In genomic region chr4:165016971-165017370, GRCh38 we compare ENCODE assay signal across 11 cellular contexts. TPM values are rescaled to one million over a fixed set of nuclear protein-coding genes. Genes with fewer than 3 reads are reported as not detected.
DNase-seq lines count a peak whose midpoint lies in the region; ATAC-seq and TF ChIP-seq lines count a peak whose summit lies in the region.
"Had no signal": no experiment of that assay in that cellular context is flagged by ENCODE, and none has a peak within 500 bp of the region (broad histone marks: within the 10 kb centered on the region; RNA-seq: fewer than 3 reads in every experiment).

No MANE protein-coding gene starts in this region.

- no peaks in the 10 kb centered on the region for H3K9me3 ChIP-seq in GM23248 (ENCODE audit: low read depth)
- H3K9me3 ChIP-seq in RWPE2 (ENCODE audit: severe bottlenecking) = no peaks in the 10 kb centered on the region

- 36 to 39% methylated on average over 5 of the region's 5 CpGs for WGBS in GM23248 (ENCODE audit: low coverage in 1 of 2, low lambda C conversion rate in 2 of 2, missing lambda C conversion rate in 2 of 2), 2 experiments

- ATAC-seq in RWPE2 (ENCODE audit: low read depth) = peak; percentile 48
- ATAC-seq in HG03442 (IDR thresholded peaks at IDR 0.05; ENCODE audit: unreplicated experiment) = no peak
- ATAC-seq in HG03432 (IDR thresholded peaks at IDR 0.05; ENCODE audit: unreplicated experiment) = no peak
- ATAC-seq in GM19455 (IDR thresholded peaks at IDR 0.05; ENCODE audit: unreplicated experiment) = no peak

- H3K79me2 ChIP-seq in GM23248 (ENCODE audit: insufficient read depth) = no peaks in the 10 kb centered on the region

- no peaks in the 10 kb centered on the region for H3K36me3 ChIP-seq in GM23248 (ENCODE audit: low read depth)
- no peaks in the 10 kb centered on the region for H3K36me3 ChIP-seq in RWPE2 (ENCODE audit: low read depth)

- H3K9me2 ChIP-seq in GM23248 (ENCODE audit: insufficient read depth) = no peaks in the 10 kb centered on the region

- no peak overlapping the region for H3K27ac ChIP-seq in GM23248
- no peak overlapping the region for H3K27ac ChIP-seq in RWPE2 (ENCODE audit: poor library complexity, severe bottlenecking)

- H3K4me3 ChIP-seq in GM23248 (no peak overlapping the region), RWPE2 (ENCODE audit: severe bottlenecking) (no peak overlapping the region)

- no peak overlapping the region for H3K4me2 ChIP-seq in GM23248 (ENCODE audit: unreplicated experiment)

- H3K9ac ChIP-seq in GM23248 = no peak overlapping the region

- no peaks in the 10 kb centered on the region for H4K20me1 ChIP-seq in GM23248 (ENCODE audit: insufficient read depth)

- no peak overlapping the region for H2AFZ ChIP-seq in GM23248

- H3K4me1 ChIP-seq in GM23248 (ENCODE audit: insufficient read depth) = no peaks in the 10 kb centered on the region
- H3K4me1 ChIP-seq in RWPE2 (ENCODE audit: insufficient read depth, poor library complexity, severe bottlenecking) = no peaks in the 10 kb centered on the region

- TF ChIP-seq CTCF in RWPE2 (IDR thresholded peaks at IDR 0.05; ENCODE audit: poor library complexity, severe bottlenecking) (no peak), GM13976 (IDR thresholded peaks at IDR 0.05; ENCODE audit: borderline replicate concordance, control extremely low read depth, extremely low read depth, insufficient read depth, missing control alignments) (no peak)

- no peaks in the 10 kb centered on the region for H3F3A ChIP-seq in GM23248 (ENCODE audit: insufficient read depth)

- H3K27me3 ChIP-seq in GM23248 (replicated peaks; ENCODE audit: insufficient read depth) = no peaks in the 10 kb centered on the region
- no peaks in the 10 kb centered on the region for H3K27me3 ChIP-seq in RWPE2 (ENCODE audit: insufficient read depth, poor library complexity, severe bottlenecking)

- peak; percentile 66 for DNase-seq in ELF-1 (ENCODE audit: low read depth, low spot score)
- DNase-seq in GM23248 = peak; percentile 36
- DNase-seq in RWPE2 (ENCODE audit: low spot score) = no peak
- DNase-seq in iris pigment epithelial cell (ENCODE audit: low read depth) = peak; percentile 2
- DNase-seq in GM13976 (ENCODE audit: low spot score) = no peak

- in situ Hi-C loops in GM23248 (cut with MboI) (no loop called here), GM13976 (cut with MboI; ENCODE audit: low sequenced_read_pairs, unreplicated experiment) (no loop called here)

RNA-seq across cellular contexts. Expression of gene TRIM60, which starts 14.8 kb away (rescaled TPM):
- total RNA-seq in GM23248 (2014; rRNA removed; shearing (Covaris generic)) = not detected in 2 replicates
- polyA plus RNA-seq in GM23248 (2016; fragmentation: Nextera tagmentation; extraction: Ambion mirVana) = not detected in 2 replicates
- total RNA-seq: mucosa of gallbladder; T-helper 2 cell treated with Interferon-gamma antibody and Interleukin-4, amounts not matched to agents 100 ng/mL and 5 ng/mL, for 36 hours; urinary bladder had no signal
- polyA plus RNA-seq: urinary bladder had no signal

RNA-seq across cellular contexts. Expression of gene TRIM75, which starts 36.7 kb away (rescaled TPM):
- not detected in 2 replicates for total RNA-seq in GM23248 (2014; rRNA removed; shearing (Covaris generic))
- not detected in 2 replicates for polyA plus RNA-seq in GM23248 (2016; fragmentation: Nextera tagmentation; extraction: Ambion mirVana)
- total RNA-seq: mucosa of gallbladder; T-helper 2 cell treated with Interferon-gamma antibody and Interleukin-4, amounts not matched to agents 100 ng/mL and 5 ng/mL, for 36 hours; urinary bladder had no signal
- polyA plus RNA-seq: urinary bladder had no signal

RNA-seq across cellular contexts. Expression of gene TRIM61, which starts 39.5 kb away (rescaled TPM):
- total RNA-seq in GM23248 (2014; rRNA removed; shearing (Covaris generic)) = not detected in 2 replicates
- polyA plus RNA-seq in GM23248 (2016; fragmentation: Nextera tagmentation; extraction: Ambion mirVana) = 0.18 TPM in 1 of 2 replicates, not detected in the other

Comparison
In these comparisons a context has a peak if more than half of its experiments do, and no peak if none do; other contexts are left out.
1. DNase-seq: peak in ELF-1 (single experiment), GM23248 (single experiment) and iris pigment epithelial cell (single experiment); none in RWPE2 (single experiment) and GM13976 (single experiment).